ENCODE assay signal across 1 cellular context in the genomic region with DNA sequence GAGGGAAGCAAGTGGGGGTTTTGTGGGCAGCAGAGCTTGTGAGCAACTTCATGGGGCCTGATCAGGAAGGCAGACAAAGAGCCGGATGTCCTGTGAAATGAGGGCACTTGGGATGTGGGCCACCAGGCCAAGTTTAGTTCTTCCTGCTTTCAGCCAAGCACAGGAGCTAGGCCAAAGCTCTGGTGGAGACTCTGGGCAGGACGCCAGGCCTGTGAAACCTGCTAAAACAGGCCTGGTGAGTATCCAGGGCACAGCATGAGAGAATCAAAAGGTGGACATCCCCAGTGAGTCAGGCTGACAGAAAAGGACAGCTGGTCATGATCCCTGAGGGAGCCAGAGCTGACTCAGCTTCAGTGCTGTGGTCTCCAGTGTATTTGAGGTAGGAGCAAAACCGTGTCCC.
TF ChIP-seq lines count a peak whose summit lies in the region.

No MANE protein-coding gene starts in this region.

TF ChIP-seq in SK-N-SH, 30 proteins besides CTCF, POLR2A, EP300 and RAD21 (continued from another document):
- no peak for TF ChIP-seq JUND (IDR thresholded peaks at IDR 0.05)
- TF ChIP-seq TAF1 (IDR thresholded peaks at IDR 0.05; ENCODE audit: borderline replicate concordance, low read depth, low read length), result no peak
TF ChIP-seq in SK-N-SH: peak in this region for 3.
